8 cellular contexts compared by ENCODE assay signal in the genomic region with DNA sequence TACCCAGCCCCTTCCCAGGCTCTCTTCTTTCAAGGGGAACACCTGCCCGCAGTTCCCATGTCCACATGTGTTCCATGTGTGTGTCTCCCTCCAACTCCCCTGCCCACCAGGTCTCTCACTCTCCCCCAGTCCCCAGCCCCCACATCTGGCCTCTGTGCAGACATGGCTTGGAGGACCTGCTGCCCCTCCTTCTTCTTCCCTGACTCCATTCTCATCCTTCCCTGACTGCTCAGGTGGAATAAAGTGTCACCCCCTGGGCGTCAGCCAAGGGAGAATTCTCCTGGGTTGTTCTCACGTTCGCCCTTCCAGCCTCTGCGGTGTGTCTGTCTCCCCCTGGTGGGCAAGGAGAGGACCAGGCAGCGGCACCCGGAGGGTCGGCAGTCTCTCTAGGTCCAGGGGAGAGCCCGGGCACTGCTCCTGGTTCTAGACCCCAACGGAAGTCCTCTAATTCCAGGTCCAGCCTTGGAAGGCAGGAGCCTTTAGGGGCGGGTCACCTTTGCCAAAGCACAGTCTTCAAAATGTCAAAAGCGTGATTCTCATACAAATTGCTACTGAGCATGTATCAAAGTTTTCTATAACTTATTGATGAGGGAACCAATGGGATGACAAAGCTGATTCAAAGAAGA. TPM values are rescaled to one million over a fixed set of nuclear protein-coding genes. Genes with fewer than 3 reads are reported as not detected.
A peak's percentile ranks its signal among the peaks of the same experiment; 100 is the strongest.
DNase-seq lines count a peak whose midpoint lies in the region; ATAC-seq and TF ChIP-seq lines count a peak whose summit lies in the region.

No MANE protein-coding gene starts in this region.

- peak overlapping the region; percentile 39 for H3K27ac Mint-ChIP-seq in activated T-cell treated with anti-CD3 and anti-CD28 coated beads, Interleukin-2, amount 50 U/mL, for 72 hours

- peak overlapping the region; percentile 21 to 60 for H3K4me3 Mint-ChIP-seq in activated T-cell treated with anti-CD3 and anti-CD28 coated beads, Interleukin-2, amount 50 U/mL, for 72 hours

- TF ChIP-seq RAD21 in Ishikawa (IDR thresholded peaks at IDR 0.05; ENCODE audit: low read depth) = peak; percentile 73

- no peak overlapping the region for H3K4me3 ChIP-seq in foreskin fibroblast (ENCODE audit: low read depth in 1 of 2, low read length in 2 of 2)

- no peaks in the 10 kb centered on the region for H3K36me3 Mint-ChIP-seq in activated T-cell treated with anti-CD3 and anti-CD28 coated beads, Interleukin-2, amount 50 U/mL, for 72 hours (ENCODE audit: insufficient read depth in 2 of 2)

- no peak for TF ChIP-seq EP300 in Ishikawa (IDR thresholded peaks at IDR 0.05; ENCODE audit: borderline replicate concordance)

- ATAC-seq in activated T-cell treated with anti-CD3 and anti-CD28 coated beads, Interleukin-2, amount 50 U/mL, for 72 hours (replicated peaks in 1 of 2) = peak; percentile 80 to 81
- ATAC-seq in GM21367 (IDR thresholded peaks at IDR 0.05; ENCODE audit: unreplicated experiment) = no peak
- no peak for ATAC-seq in HG03139 (IDR thresholded peaks at IDR 0.05; ENCODE audit: unreplicated experiment)

- peak; percentile 91 for DNase-seq in DMS79 treated with DMSO at 0.1 percent for 48 hours (lab: John Stamatoyannopoulos, UW)
- DNase-seq in RKO (ENCODE audit: low spot score) = peak; percentile 68
- peak; percentile 79 to 82 for DNase-seq in activated T-cell treated with anti-CD3 and anti-CD28 coated beads, Interleukin-2, amount 50 U/mL, for 72 hours
- peak; percentile 16 to 64 for DNase-seq in foreskin fibroblast
- peak; percentile 11 for DNase-seq in putamen (ENCODE audit: low spot score)

- H3K27me3 Mint-ChIP-seq in activated T-cell treated with anti-CD3 and anti-CD28 coated beads, Interleukin-2, amount 50 U/mL, for 72 hours (ENCODE audit: low read depth) = no peaks in the 10 kb centered on the region

- H3K4me1 Mint-ChIP-seq in activated T-cell treated with anti-CD3 and anti-CD28 coated beads, Interleukin-2, amount 50 U/mL, for 72 hours (ENCODE audit: low read depth) = peaks cover 36% of the 10 kb centered on the region

- TF ChIP-seq CTCF in foreskin fibroblast (IDR thresholded peaks at IDR 0.05; ENCODE audit: low read depth, low read length) = peak; percentile 89

- no peaks in the 10 kb centered on the region for H3K9me3 Mint-ChIP-seq in activated T-cell treated with anti-CD3 and anti-CD28 coated beads, Interleukin-2, amount 50 U/mL, for 72 hours

TF ChIP-seq in Ishikawa, 13 proteins besides CTCF, POLR2A, EP300 and RAD21:
- TF ChIP-seq CEBPB (IDR thresholded peaks at IDR 0.05) (no peak), TAF1 (IDR thresholded peaks at IDR 0.05; ENCODE audit: low read depth) (no peak), NFIC (IDR thresholded peaks at IDR 0.05) (peak; percentile 43), ZBTB7A (IDR thresholded peaks at IDR 0.05; ENCODE audit: low read depth) (0 out of 2 replicates have a peak, but pooled peaks have one; percentile 58), FOXM1 (IDR thresholded peaks at IDR 0.05; ENCODE audit: borderline replicate concordance, low read depth) (no peak), EGR1 (IDR thresholded peaks at IDR 0.05) (no peak), CREB1 (IDR thresholded peaks at IDR 0.05; ENCODE audit: low read depth) (no peak), TEAD4 (IDR thresholded peaks at IDR 0.05) (no peak)
- TF ChIP-seq, protein P1, sequence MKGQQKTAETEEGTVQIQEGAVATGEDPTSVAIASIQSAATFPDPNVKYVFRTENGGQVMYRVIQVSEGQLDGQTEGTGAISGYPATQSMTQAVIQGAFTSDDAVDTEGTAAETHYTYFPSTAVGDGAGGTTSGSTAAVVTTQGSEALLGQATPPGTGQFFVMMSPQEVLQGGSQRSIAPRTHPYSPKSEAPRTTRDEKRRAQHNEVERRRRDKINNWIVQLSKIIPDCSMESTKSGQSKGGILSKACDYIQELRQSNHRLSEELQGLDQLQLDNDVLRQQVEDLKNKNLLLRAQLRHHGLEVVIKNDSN (IDR thresholded peaks at IDR 0.05) = no peak
- TF ChIP-seq, protein P2, sequence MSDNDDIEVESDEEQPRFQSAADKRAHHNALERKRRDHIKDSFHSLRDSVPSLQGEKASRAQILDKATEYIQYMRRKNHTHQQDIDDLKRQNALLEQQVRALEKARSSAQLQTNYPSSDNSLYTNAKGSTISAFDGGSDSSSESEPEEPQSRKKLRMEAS (IDR thresholded peaks at IDR 0.05) = no peak

RNA-seq across cellular contexts. Expression of a gene that starts 50.5 kb away (rescaled TPM):
- 10 to 100 TPM in 1 of 2 donors, 1 to 10 TPM in 1; 8.9 to 23.0 TPM for total RNA-seq in activated T-cell treated with anti-CD3 and anti-CD28 coated beads, Interleukin-2, amount 50 U/mL, for 72 hours

RNA-seq across cellular contexts. Expression of a gene that starts 57.4 kb away (rescaled TPM):
- total RNA-seq in activated T-cell treated with anti-CD3 and anti-CD28 coated beads, Interleukin-2, amount 50 U/mL, for 72 hours = 1 to 10 TPM; 4.0 to 4.4 TPM

Comparison
In these comparisons a context has a peak if more than half of its experiments do, and no peak if none do; other contexts are left out.
1. DNase-seq: peak in every context shown above with its lines; median percentile 91 in DMS79 treated with DMSO at 0.1 percent for 48 hours; 80 in activated T-cell treated with anti-CD3 and anti-CD28 coated beads, Interleukin-2, amount 50 U/mL, for 72 hours; 68 in RKO; 40 in foreskin fibroblast; 11 in putamen.
2. ATAC-seq: peak in activated T-cell treated with anti-CD3 and anti-CD28 coated beads, Interleukin-2, amount 50 U/mL, for 72 hours (2 of 2); none in GM21367 (single experiment) and HG03139 (single experiment).